ENCODE assay signal across 28 cellular contexts in the genomic region with DNA sequence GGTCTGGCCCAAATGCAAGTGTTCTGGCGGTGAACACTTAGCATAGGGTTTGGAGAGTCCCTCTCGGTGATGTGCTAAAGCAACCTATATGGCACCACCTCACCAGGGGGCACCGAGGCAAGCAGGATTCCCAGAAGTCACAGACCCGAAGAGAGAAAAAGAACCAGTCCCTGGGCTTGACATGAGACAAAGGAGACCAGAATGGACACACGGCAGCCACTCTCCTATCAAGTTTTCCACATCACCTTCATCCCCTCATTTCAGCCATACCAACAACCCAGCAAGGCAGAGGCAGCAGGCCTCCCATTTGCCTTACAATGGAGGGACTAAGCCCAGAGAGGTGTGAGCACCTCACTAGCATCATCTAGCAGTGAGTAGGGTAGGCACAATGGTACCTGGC. TPM values are rescaled to one million over a fixed set of nuclear protein-coding genes. Genes with fewer than 3 reads are reported as not detected.
DNase-seq lines count a peak whose midpoint lies in the region; ATAC-seq and TF ChIP-seq lines count a peak whose summit lies in the region.
"Had no signal": no experiment of that assay in that cellular context is flagged by ENCODE, and none has a peak within 500 bp of the region (broad histone marks: within the 10 kb centered on the region; RNA-seq: fewer than 3 reads in every experiment).

No MANE protein-coding gene starts in this region.

- no peak for TF ChIP-seq CTCF in Panc1 (IDR thresholded peaks at IDR 0.05)
- TF ChIP-seq CTCF in suprapubic skin (IDR thresholded peaks at IDR 0.05) = no peak

- WGBS in suprapubic skin = 81% methylated on average over 5 of the region's 5 CpGs

- POLR2A ChIA-PET in Panc1 (lab: Charles Lee) = no interaction called here

- in situ Hi-C loops in Panc1 (cut with HindIII; ENCODE audit: low pct_unique_long_range_greater_than_20kb, low sequenced_read_pairs) = no loop called here

- H3K36me3 ChIP-seq in Panc1 (ENCODE audit: control insufficient read depth, insufficient read depth, low read length) = no peaks in the 10 kb centered on the region
- no peaks in the 10 kb centered on the region for H3K36me3 ChIP-seq in suprapubic skin
- H3K36me3 ChIP-seq: ascending aorta, prostate gland had no signal

- no peak for ATAC-seq in Panc1
- no peak for ATAC-seq in left colon
- no peak for ATAC-seq in left lobe of liver
- ATAC-seq: activated naive CD4-positive, alpha-beta T cell treated with anti-CD3 and anti-CD28 coated beads, Interleukin-2, amount 50 U/mL, for 72 hours had no signal

- H3K4me1 ChIP-seq in Panc1 (ENCODE audit: control insufficient read depth, insufficient read depth, low read length) (peaks cover 27% of the 10 kb centered on the region), suprapubic skin (peaks cover 9% of the 10 kb centered on the region)
- H3K4me1 ChIP-seq: prostate gland had no signal

- H3K4me3 ChIP-seq in Panc1 (ENCODE audit: low read depth in 2 of 2, low read length in 2 of 2) = no peak overlapping the region
- no peak overlapping the region for H3K4me3 ChIP-seq in suprapubic skin
- H3K4me3 ChIP-seq: ascending aorta, coronary artery, prostate gland had no signal

- CTCF ChIA-PET in Panc1 (lab: Charles Lee) = no interaction called here

- H3K27me3 ChIP-seq in Panc1 (ENCODE audit: control insufficient read depth, insufficient read depth, low read length) = no peaks in the 10 kb centered on the region
- peaks cover 32% of the 10 kb centered on the region for H3K27me3 ChIP-seq in suprapubic skin
- H3K27me3 ChIP-seq: ascending aorta had no signal

- DNase-seq in activated effector memory CD4-positive, alpha-beta T cell treated with anti-CD3 and anti-CD28 coated beads, Interleukin-2, amount 50 U/mL, for 16 hours = peak; percentile 58
- DNase-seq in activated effector memory CD4-positive, alpha-beta T cell treated with Interleukin-2 at 50 U/mL for 16 hours = no peak
- DNase-seq in Panc1 (ENCODE audit: low read depth, low spot score) (no peak), left colon (peak; percentile 3 to 20), suprapubic skin (ENCODE audit: low spot score in 2 of 2) (peak; percentile 57 to 75), left lobe of liver (ENCODE audit: low spot score) (no peak), DMS 273 treated with DMSO at 0.1 percent for 48 hours (lab: John Stamatoyannopoulos, UW) (no peak), NCI-H1092 treated with DMSO at 0.1 percent for 48 hours (lab: John Stamatoyannopoulos, UW) (no peak)
- DNase-seq: activated CD4-positive, alpha-beta memory T cell treated with anti-CD3 and anti-CD28 coated beads, Interleukin-2, amount 10 ng/mL, durations not matched to agents 7 days and 5 days; activated CD4-positive, alpha-beta T cell treated with anti-CD3 and anti-CD28 coated beads for 1 hour; effector memory CD4-positive, alpha-beta T cell; hypothalamus; Karpas-422; naive B cell; NCI-H1417 treated with DMSO at 0.1 percent for 48 hours; NCI-H2029 treated with DMSO at 0.1 percent for 48 hours; NCI-H345; NCI-H69; stimulated activated naive B cell treated with anti-CD40 and anti-IgM and Interleukin-4, amounts not matched to agents 10 μg/mL and 1 μg/mL and 100 μg/mL, for 72 hours had no signal

- H3K27ac ChIP-seq in Panc1 (ENCODE audit: low read length) = peak overlapping the region; percentile 15; the same call in 1 of the 2 replicates
- no peak overlapping the region for H3K27ac ChIP-seq in suprapubic skin
- H3K27ac ChIP-seq: ascending aorta, coronary artery, prostate gland had no signal

- no TSS peak for BruUV-seq in Panc1 (replicated peaks; lab: Mats Ljungman, UMichigan)

- TF ChIP-seq EP300 in suprapubic skin (IDR thresholded peaks at IDR 0.05) = no peak

- no peaks in the 10 kb centered on the region for H3K9me3 ChIP-seq in Panc1 (ENCODE audit: control insufficient read depth, insufficient read depth, low read depth, low read length)
- H3K9me3 ChIP-seq in suprapubic skin = no peaks in the 10 kb centered on the region
- H3K9me3 ChIP-seq: ascending aorta, prostate gland had no signal

- TF ChIP-seq POLR2A in suprapubic skin (IDR thresholded peaks at IDR 0.05) = no peak

- intact Hi-C loops in Panc1 (cut with micrococcal nuclease; ENCODE audit: unreplicated experiment) (no loop called here), left colon (cut with DNase I, micrococcal nuclease) (no loop called here)

RNA-seq across cellular contexts. Expression of gene GPRIN2, which starts 19.7 kb away (rescaled TPM):
- total RNA-seq in Panc1 (2021; ENCODE audit: unreplicated experiment) = 12.9 TPM
- polyA plus RNA-seq in Panc1 (2012; ENCODE audit: insufficient read length) = 10.6 TPM
- total RNA-seq in left colon = 10 to 100 TPM; 35.9 to 56.7 TPM
- total RNA-seq in suprapubic skin = 10 to 100 TPM; 32.8 to 61.2 (median 40.4) TPM
- total RNA-seq in left lobe of liver = 1.1 TPM
- total RNA-seq: A172; activated CD4-positive, alpha-beta memory T cell treated with anti-CD3 and anti-CD28 coated beads, Interleukin-2, amount 10 ng/mL, durations not matched to agents 7 days and 5 days; activated naive CD4-positive, alpha-beta T cell treated with anti-CD3 and anti-CD28 coated beads, Interleukin-2, amount 50 U/mL, for 72 hours; activated T-helper 2 cell treated with anti-CD3 and anti-CD28 coated beads, Interferon-gamma antibody, Interleukin-2, Interleukin-4, amounts not matched to agents 10 μg/mL and 5 μg/mL and 100 μg/mL, durations not matched to agents 14 hours and 24 hours and 36 hours; CD4-positive, alpha-beta T cell; H4 had no signal

RNA-seq across cellular contexts. Expression of gene SYT15, which starts 42.1 kb away (rescaled TPM):
- total RNA-seq in Panc1 (2021; ENCODE audit: unreplicated experiment) (0.28 TPM), left colon (1 to 10 TPM; 1.4 to 2.2 TPM), suprapubic skin (1 to 10 TPM in 3 of 4 donors, under 1 TPM in 1; 0.26 to 4.0 (median 2.6) TPM), left lobe of liver (0.65 TPM)
- polyA plus RNA-seq in Panc1 (2012; ENCODE audit: insufficient read length) = 1.0 TPM
- total RNA-seq: A172, epithelial cell of proximal tubule had no signal

Comparison
In these comparisons a context has a peak if more than half of its experiments do, and no peak if none do; other contexts are left out.
1. DNase-seq: peak in activated effector memory CD4-positive, alpha-beta T cell treated with anti-CD3 and anti-CD28 coated beads, Interleukin-2, amount 50 U/mL, for 16 hours (single experiment), left colon (2 of 2) and suprapubic skin (2 of 2); none in activated effector memory CD4-positive, alpha-beta T cell treated with Interleukin-2 at 50 U/mL for 16 hours (single experiment), Panc1 (single experiment), left lobe of liver (single experiment), DMS 273 treated with DMSO at 0.1 percent for 48 hours (single experiment) and NCI-H1092 treated with DMSO at 0.1 percent for 48 hours (single experiment).